ENCODE assay signal across 1 cellular context in the genomic region with DNA sequence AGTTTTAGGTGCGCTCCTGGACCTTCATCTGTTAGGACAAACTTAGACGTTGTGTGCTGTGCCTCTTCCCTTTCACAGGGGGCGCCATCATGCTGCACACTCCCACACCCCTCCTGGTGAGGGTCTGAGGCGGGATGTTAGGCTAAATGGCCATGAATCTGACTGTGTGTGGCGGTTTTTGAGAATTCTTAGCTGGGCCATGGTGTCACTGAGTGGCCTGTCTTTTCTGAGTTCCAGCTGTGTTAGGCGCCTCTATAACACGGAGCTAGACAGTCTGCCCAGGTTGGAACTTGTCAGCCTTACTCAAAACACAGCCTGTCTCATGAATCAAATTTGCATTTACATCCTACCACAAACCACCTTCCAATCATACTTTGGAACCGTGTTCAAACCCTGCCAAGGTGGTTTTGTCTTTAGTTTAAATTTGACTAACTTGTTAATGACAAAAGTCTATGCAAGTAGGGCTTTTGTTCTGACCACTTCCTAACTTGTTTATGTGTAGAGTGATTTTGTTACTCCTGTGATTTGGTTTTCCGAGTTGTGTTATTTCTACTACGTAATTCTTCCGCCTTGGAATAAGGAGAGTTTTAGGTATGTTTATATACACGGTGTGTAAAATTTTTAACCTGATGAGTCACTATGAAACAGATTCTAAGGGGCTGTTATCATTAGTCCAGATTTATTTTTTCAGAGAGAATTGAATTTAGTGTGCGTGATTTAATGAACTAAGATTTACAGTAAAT.
TF ChIP-seq lines count a peak whose summit lies in the region.

No MANE protein-coding gene starts in this region.

TF ChIP-seq in HepG2, 621 proteins besides CTCF, POLR2A, EP300 and RAD21 (continued from another document):
- TF ChIP-seq, protein P1, sequence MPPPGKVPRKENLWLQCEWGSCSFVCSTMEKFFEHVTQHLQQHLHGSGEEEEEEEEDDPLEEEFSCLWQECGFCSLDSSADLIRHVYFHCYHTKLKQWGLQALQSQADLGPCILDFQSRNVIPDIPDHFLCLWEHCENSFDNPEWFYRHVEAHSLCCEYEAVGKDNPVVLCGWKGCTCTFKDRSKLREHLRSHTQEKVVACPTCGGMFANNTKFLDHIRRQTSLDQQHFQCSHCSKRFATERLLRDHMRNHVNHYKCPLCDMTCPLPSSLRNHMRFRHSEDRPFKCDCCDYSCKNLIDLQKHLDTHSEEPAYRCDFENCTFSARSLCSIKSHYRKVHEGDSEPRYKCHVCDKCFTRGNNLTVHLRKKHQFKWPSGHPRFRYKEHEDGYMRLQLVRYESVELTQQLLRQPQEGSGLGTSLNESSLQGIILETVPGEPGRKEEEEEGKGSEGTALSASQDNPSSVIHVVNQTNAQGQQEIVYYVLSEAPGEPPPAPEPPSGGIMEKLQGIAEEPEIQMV (CRISPR knock-in tag; IDR thresholded peaks at IDR 0.05; ENCODE audit: low read depth), result no peak
- TF ChIP-seq ZFP90 (CRISPR knock-in tag; IDR thresholded peaks at IDR 0.05; ENCODE audit: borderline replicate concordance), result no peak
- TF ChIP-seq NCOA1 (CRISPR knock-in tag; IDR thresholded peaks at IDR 0.05), result no peak
